ENCODE assay signal across 11 cellular contexts in genomic region chr12:124872068-124872719, GRCh38.
"Had no signal": no experiment of that assay in that cellular context is flagged by ENCODE, and none has a peak within 500 bp of the region (broad histone marks: within the 10 kb centered on the region; RNA-seq: fewer than 3 reads in every experiment).

No MANE protein-coding gene starts in this region.

- H3K27ac ChIP-seq: brain microvascular endothelial cell, pancreas, tibial artery had no signal

- FAIRE-seq: pancreas had no signal

- H3K36me3 ChIP-seq: brain microvascular endothelial cell, pancreas, tibial artery had no signal

- H3K4me3 ChIP-seq: pancreas, tibial artery had no signal

- H3K9me3 ChIP-seq: pancreas, tibial artery had no signal

- DNase-seq: activated CD4-positive, alpha-beta memory T cell treated with anti-CD3 and anti-CD28 coated beads for 36 hours; activated gamma-delta T cell; activated T-cell treated with anti-CD3 and anti-CD28 coated beads, Interleukin-2, amount 50 U/mL, for 4 hours; brain microvascular endothelial cell; effector memory CD8-positive, alpha-beta T cell; erythroblast; hippocampal formation; pancreas; T-helper 9 cell; tibial artery had no signal

- H3K4me1 ChIP-seq: pancreas, tibial artery had no signal

- H3K27me3 ChIP-seq: brain microvascular endothelial cell, pancreas, tibial artery had no signal

- ATAC-seq: activated T-cell treated with anti-CD3 and anti-CD28 coated beads, Interleukin-2, amount 50 U/mL, for 4 hours; effector memory CD8-positive, alpha-beta T cell; pancreas; stimulated activated effector memory CD8-positive, alpha-beta T cell treated with anti-CD3 and anti-CD28 coated beads, Interleukin-12 subunit alpha, Interleukin-12 subunit beta, amount 100 ng/mL, for 72 hours had no signal
